ENCODE assay signal across 16 cellular contexts in genomic region chr1:236421022-236421421, GRCh38. TPM values are rescaled to one million over a fixed set of nuclear protein-coding genes. Genes with fewer than 3 reads are reported as not detected.
DNase-seq lines count a peak whose midpoint lies in the region; ATAC-seq and TF ChIP-seq lines count a peak whose summit lies in the region.
"Had no signal": no experiment of that assay in that cellular context is flagged by ENCODE, and none has a peak within 500 bp of the region (broad histone marks: within the 10 kb centered on the region; RNA-seq: fewer than 3 reads in every experiment).

No MANE protein-coding gene starts in this region.

- peaks cover 14% of the 10 kb centered on the region for H3K4me1 Mint-ChIP-seq in T-helper 17 cell

- H3K9ac ChIP-seq in GM23248, result no peak overlapping the region

- WGBS in GM23248 (ENCODE audit: low coverage in 1 of 2, low lambda C conversion rate in 2 of 2, missing lambda C conversion rate in 2 of 2), 2 experiments, result 44% methylated on average over 4 of the region's 4 CpGs
- 84 to 94% (median 88%) methylated on average over 3 to 4 of the region's 4 CpGs for WGBS in adrenal gland, 4 donors

- H3K27me3 ChIP-seq in GM23248 (replicated peaks; ENCODE audit: insufficient read depth) (no peaks in the 10 kb centered on the region), HAP-1 (ENCODE audit: low read depth) (no peaks in the 10 kb centered on the region), adrenal gland (no peaks in the 10 kb centered on the region)
- H3K27me3 ChIP-seq: esophagus muscularis mucosa had no signal

- no peak for ATAC-seq in T-helper 17 cell

- H3K27me3 Mint-ChIP-seq in T-helper 17 cell, result no peaks in the 10 kb centered on the region

- H4K20me1 ChIP-seq in GM23248 (ENCODE audit: insufficient read depth), result no peaks in the 10 kb centered on the region

- no peaks in the 10 kb centered on the region for H3F3A ChIP-seq in GM23248 (ENCODE audit: insufficient read depth)

- POLR2A ChIA-PET in AG04449 (lab: Yijun Ruan, JAX), result no interaction called here

- no peak for TF ChIP-seq POLR2A in adrenal gland (IDR thresholded peaks at IDR 0.05)

- no peak overlapping the region for H3K4me3 ChIP-seq in AG04449 (ENCODE audit: low read depth, low read length)
- H3K4me3 ChIP-seq in GM23248, result no peak overlapping the region
- H3K4me3 ChIP-seq in fibroblast of villous mesenchyme (ENCODE audit: low read depth, low read length), result no peak overlapping the region
- no peak overlapping the region for H3K4me3 ChIP-seq in HAP-1
- H3K4me3 ChIP-seq in adrenal gland, result no peak overlapping the region
- H3K4me3 ChIP-seq: esophagus muscularis mucosa had no signal

- TF ChIP-seq CTCF in AG04449 (IDR thresholded peaks at IDR 0.05; ENCODE audit: insufficient read depth, low read length, missing control alignments) (no peak), fibroblast of villous mesenchyme (IDR thresholded peaks at IDR 0.05; ENCODE audit: insufficient read depth, low read depth, low read length) (no peak), adrenal gland (IDR thresholded peaks at IDR 0.05) (no peak)

- H3K9me3 ChIP-seq in GM23248 (ENCODE audit: low read depth) (no peaks in the 10 kb centered on the region), T-helper 17 cell (ENCODE audit: control insufficient read depth, low read length, poor library complexity, severe bottlenecking) (no peaks in the 10 kb centered on the region), HAP-1 (no peaks in the 10 kb centered on the region), adrenal gland (replicated peaks in 1 of 3) (no peaks in the 10 kb centered on the region)
- H3K9me3 ChIP-seq: esophagus muscularis mucosa had no signal

- no peak overlapping the region for H2AFZ ChIP-seq in GM23248

- peak overlapping the region; percentile 71 for H3K27ac Mint-ChIP-seq in T-helper 17 cell
- H3K27ac Mint-ChIP-seq: activated B cell treated with CpG ODN at 0.5 μM for 24 hours had no signal

- no peak overlapping the region for H3K4me3 Mint-ChIP-seq in T-helper 17 cell
- H3K4me3 Mint-ChIP-seq: activated B cell treated with CpG ODN at 0.5 μM for 24 hours had no signal

- intact Hi-C loops in adrenal gland (cut with DNase I), result no loop called here

- H3K9me2 ChIP-seq in GM23248 (ENCODE audit: insufficient read depth), result no peaks in the 10 kb centered on the region

- no peak overlapping the region for H3K4me2 ChIP-seq in GM23248 (ENCODE audit: unreplicated experiment)

- CTCF ChIA-PET in AG04449 (lab: Yijun Ruan, JAX), result no interaction called here

- DNase-seq in AG04449 (ENCODE audit: low read depth, low spot score) (peak; percentile 5), GM23248 (peak; percentile 66), T-helper 17 cell (no peak), fibroblast of villous mesenchyme (ENCODE audit: low read depth) (peak; percentile 55), HAP-1 (ENCODE audit: low spot score in 2 of 2) (no peak), adrenal gland (no peak), GF-D8 (lab: John Stamatoyannopoulos, UW) (no peak)
- no peak for DNase-seq in stimulated activated CD8-positive, alpha-beta memory T cell treated with anti-CD3 and anti-CD28 coated beads, Interleukin-4, amount 100 ng/mL, for 48 hours
- DNase-seq: activated B cell treated with CpG ODN at 0.5 μM for 24 hours; activated effector memory CD4-positive, alpha-beta T cell treated with anti-CD3 and anti-CD28 coated beads, Interleukin-2, amount 50 U/mL, for 16 hours; central memory CD4-positive, alpha-beta T cell; NCI-H1048; SHP77 treated with DMSO at 0.1 percent for 48 hours; stimulated activated CD4-positive, alpha-beta T cell treated with anti-CD3 and anti-CD28 coated beads, Interleukin-4, amount 100 ng/mL, for 1 hour had no signal

- no peaks in the 10 kb centered on the region for H3K79me2 ChIP-seq in GM23248 (ENCODE audit: insufficient read depth)

- peaks cover 4% of the 10 kb centered on the region for H3K36me3 Mint-ChIP-seq in T-helper 17 cell (ENCODE audit: low read depth)

- H3K4me1 ChIP-seq in GM23248 (ENCODE audit: insufficient read depth), result no peaks in the 10 kb centered on the region
- H3K4me1 ChIP-seq in HAP-1, result 0 out of 2 replicates have a peak, but pooled peaks cover 4% of the 10 kb centered on the region
- no peaks in the 10 kb centered on the region for H3K4me1 ChIP-seq in adrenal gland (replicated peaks in 1 of 2)
- H3K4me1 ChIP-seq: esophagus muscularis mucosa had no signal

- H3K36me3 ChIP-seq in GM23248 (ENCODE audit: low read depth) (no peaks in the 10 kb centered on the region), HAP-1 (replicated peaks) (no peaks in the 10 kb centered on the region), adrenal gland (replicated peaks in 1 of 2) (no peaks in the 10 kb centered on the region)
- H3K36me3 ChIP-seq: esophagus muscularis mucosa had no signal

- in situ Hi-C loops in GM23248 (cut with MboI) (no loop called here), HAP-1 (cut with MboI; ENCODE audit: low sequenced_read_pairs) (no loop called here)

- no peak overlapping the region for H3K27ac ChIP-seq in GM23248
- H3K27ac ChIP-seq in adrenal gland, result no peak overlapping the region
- H3K27ac ChIP-seq: esophagus muscularis mucosa had no signal

RNA-seq across cellular contexts. Expression of gene EDARADD, which starts 26.9 kb away (rescaled TPM):
- 0.86 and 2.3 TPM in 2 replicates for total RNA-seq in GM23248 (2014; rRNA removed; shearing (Covaris generic))
- polyA plus RNA-seq in GM23248 (2016; fragmentation: Nextera tagmentation; extraction: Ambion mirVana) (1.3 and 1.7 TPM in 2 replicates), adrenal gland (under 1 TPM; 0.03 to 0.26 (median 0.16) TPM)
- total RNA-seq in T-helper 17 cell (1 to 10 TPM in 1 of 2 donors, under 1 TPM in 1; 0.37 to 2.5 TPM), fibroblast of villous mesenchyme (0.32 and 0.43 TPM in 2 replicates), adrenal gland (under 1 TPM in 7 of 8 donors, not detected in 1; 0.14 to 0.64 (median 0.39) TPM)
- total RNA-seq: activated B cell treated with CpG ODN at 0.5 μM for 24 hours, pulmonary artery endothelial cell had no signal

Comparison
In these comparisons a context has a peak if more than half of its experiments do, and no peak if none do; other contexts are left out.
1. DNase-seq: peak in AG04449 (single experiment), GM23248 (single experiment) and fibroblast of villous mesenchyme (single experiment); none in T-helper 17 cell (0 of 3), HAP-1 (0 of 2), adrenal gland (0 of 7), stimulated activated CD8-positive, alpha-beta memory T cell treated with anti-CD3 and anti-CD28 coated beads, Interleukin-4, amount 100 ng/mL, for 48 hours (single experiment) and GF-D8 (single experiment).